ENCODE assay signal across 8 cellular contexts in the genomic region with DNA sequence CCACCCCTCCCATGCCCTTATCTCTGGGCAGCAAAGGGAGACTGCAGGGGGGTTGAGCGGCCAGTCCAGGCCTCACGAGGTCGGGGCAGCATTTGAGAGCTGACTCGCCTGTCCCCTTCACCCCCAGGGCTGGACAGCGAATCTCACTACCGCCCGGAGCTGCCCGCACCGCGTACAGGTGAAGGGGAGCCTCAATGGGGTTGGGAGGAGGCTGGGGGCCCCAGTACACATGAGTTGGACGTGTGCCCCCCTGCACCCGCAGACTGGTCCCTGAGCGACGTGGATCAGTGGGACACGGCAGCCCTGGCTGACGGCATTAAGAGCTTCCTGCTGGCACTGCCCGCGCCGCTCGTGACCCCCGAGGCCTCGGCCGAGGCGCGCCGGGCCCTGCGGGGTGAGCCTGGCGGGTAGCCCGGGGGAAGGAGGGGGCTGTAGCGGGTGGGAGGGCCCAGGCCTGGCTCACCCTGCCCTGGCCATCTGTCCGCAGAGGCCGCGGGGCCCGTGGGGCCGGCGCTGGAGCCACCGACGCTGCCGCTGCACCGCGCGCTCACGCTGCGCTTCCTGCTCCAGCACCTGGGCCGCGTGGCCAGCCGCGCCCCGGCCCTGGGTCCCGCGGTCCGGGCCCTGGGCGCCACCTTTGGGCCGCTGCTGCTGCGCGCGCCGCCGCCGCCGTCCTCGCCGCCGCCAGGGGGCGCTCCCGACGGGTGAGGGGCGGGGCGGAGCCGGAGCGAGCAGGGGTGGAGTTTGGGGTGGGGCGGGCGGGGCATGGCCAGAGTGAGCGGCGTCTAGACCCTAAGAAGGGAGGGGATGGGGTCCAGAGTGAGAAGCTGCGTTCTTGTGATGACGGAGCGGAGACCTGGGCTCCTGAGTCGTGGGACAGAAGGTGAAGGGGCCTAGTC. TPM values are rescaled to one million over a fixed set of nuclear protein-coding genes. Genes with fewer than 3 reads are reported as not detected.
DNase-seq lines count a peak whose midpoint lies in the region; ATAC-seq, FAIRE-seq and TF ChIP-seq lines count a peak whose summit lies in the region.

No MANE protein-coding gene starts in this region.

- ATAC-seq in HG03097 (IDR thresholded peaks at IDR 0.05; ENCODE audit: low FRiP score, unreplicated experiment), result peak; percentile 60
- peak; percentile 89 for ATAC-seq in Panc1

- H3K36me3 ChIP-seq in Panc1 (ENCODE audit: control insufficient read depth, insufficient read depth, low read length), result no peaks in the 10 kb centered on the region; the same call in 1 of the 2 replicates
- H3K36me3 ChIP-seq in thymus (ENCODE audit: control insufficient read depth, insufficient read depth), result peaks cover 46% of the 10 kb centered on the region

- DNase-seq in A172 (ENCODE audit: low spot score) (peak; percentile 24), GM12892 (ENCODE audit: insufficient read length) (peak; percentile 97), Panc1 (ENCODE audit: low read depth, low spot score) (no peak), frontal cortex (ENCODE audit: low spot score in 2 of 2) (peak; percentile 94 to 96), osteocyte (ENCODE audit: extremely low spot score, unreplicated experiment) (peak; percentile 93)
- DNase-seq in activated effector memory CD4-positive, alpha-beta T cell treated with anti-CD3 and anti-CD28 coated beads, Interleukin-2, amount 50 U/mL, for 16 hours, result peak; percentile 94

- peak; percentile 95 for TF ChIP-seq CTCF in Panc1 (IDR thresholded peaks at IDR 0.05)
- peak; percentile 65 for TF ChIP-seq CTCF in osteocyte (IDR thresholded peaks at IDR 0.05)

- peak; percentile 74; the same call in 1 of the 2 replicates for TF ChIP-seq POLR2A in GM12892 (IDR thresholded peaks at IDR 0.05; ENCODE audit: low read depth, low read length)

- intact Hi-C loops in Panc1 (cut with micrococcal nuclease; ENCODE audit: unreplicated experiment), result loop anchor here (10.0 kb wide), 1 partner anchor 46 kb away; no protein-coding TSS in a partner anchor

- H3K27me3 ChIP-seq in Panc1 (ENCODE audit: control insufficient read depth, insufficient read depth, low read length), result no peaks in the 10 kb centered on the region
- no peaks in the 10 kb centered on the region for H3K27me3 ChIP-seq in thymus (ENCODE audit: control insufficient read depth, insufficient read depth)

- H3K9me3 ChIP-seq in Panc1 (ENCODE audit: control insufficient read depth, insufficient read depth, low read depth, low read length), result no peaks in the 10 kb centered on the region
- H3K9me3 ChIP-seq in thymus (ENCODE audit: control insufficient read depth), result no peaks in the 10 kb centered on the region

- H3K4me3 ChIP-seq in Panc1 (ENCODE audit: low read depth in 2 of 2, low read length in 2 of 2), result no peak overlapping the region
- H3K4me3 ChIP-seq in thymus (ENCODE audit: low read length), result peak overlapping the region; percentile 38

- in situ Hi-C loops in Panc1 (cut with HindIII; ENCODE audit: low pct_unique_long_range_greater_than_20kb, low sequenced_read_pairs), result no loop called here

- H3K36me3 Mint-ChIP-seq in osteocyte (ENCODE audit: unreplicated experiment), result peaks cover 12% of the 10 kb centered on the region

- peak overlapping the region; percentile 22 for H3K4me3 Mint-ChIP-seq in osteocyte (ENCODE audit: unreplicated experiment)

- peaks cover 37% of the 10 kb centered on the region for H3K4me1 Mint-ChIP-seq in osteocyte (ENCODE audit: unreplicated experiment)

- H3K27ac Mint-ChIP-seq in osteocyte (ENCODE audit: unreplicated experiment), result no peak overlapping the region

- no TSS peak for BruUV-seq in Panc1 (replicated peaks; lab: Mats Ljungman, UMichigan)

- peak; percentile 94 for FAIRE-seq in GM12892 (lab: Jason Lieb, UNC)
- FAIRE-seq in frontal cortex (lab: Jason Lieb, UNC), result no peak

- H3K4me1 ChIP-seq in Panc1 (ENCODE audit: control insufficient read depth, insufficient read depth, low read length) (peaks cover 18% of the 10 kb centered on the region), thymus (ENCODE audit: control insufficient read depth, insufficient read depth, low read length) (peaks cover 4% of the 10 kb centered on the region)

- no peak overlapping the region for H3K27ac ChIP-seq in Panc1 (ENCODE audit: low read length)
- H3K27ac ChIP-seq in thymus (ENCODE audit: low read depth), result peak overlapping the region; percentile 54

- POLR2A ChIA-PET in Panc1 (lab: Charles Lee), result no interaction called here

- H3K27me3 Mint-ChIP-seq in osteocyte (ENCODE audit: unreplicated experiment), result no peaks in the 10 kb centered on the region

- WGBS in thymus, result 20% methylated on average over 79 of the region's 79 CpGs

- CTCF ChIA-PET in Panc1 (lab: Charles Lee), result interaction anchor here (0.5 to 0.6 kb wide), 2 partner anchors 48 to 429 kb away, joined by 4 to 8 read pairs; no protein-coding TSS in a partner anchor

- no peaks in the 10 kb centered on the region for H3K9me3 Mint-ChIP-seq in osteocyte (ENCODE audit: unreplicated experiment)

RNA-seq across cellular contexts. Expression of a gene that starts 8.1 kb away (rescaled TPM):
- total RNA-seq in A172 (2014; rRNA removed; shearing (Covaris generic)), result 32.3 and 43.2 TPM in 2 replicates
- 4.0 TPM for polyA plus RNA-seq in GM12892 (2012; ENCODE audit: missing spikeins)
- total RNA-seq in Panc1 (2021; ENCODE audit: unreplicated experiment), result 37.6 TPM
- 67.7 TPM for polyA plus RNA-seq in Panc1 (2012; ENCODE audit: insufficient read length)
- 24.9 TPM for total RNA-seq in frontal cortex
- total RNA-seq in osteocyte, result 67.2 and 68.1 TPM in 2 replicates
- polyA plus RNA-seq in thymus, result 15.1 TPM

RNA-seq across cellular contexts. Expression of a gene that starts 12.6 kb away (rescaled TPM):
- total RNA-seq in A172 (2014; rRNA removed; shearing (Covaris generic)), result 28.2 and 40.5 TPM in 2 replicates
- 309 TPM for polyA plus RNA-seq in GM12892 (2012; ENCODE audit: missing spikeins)
- total RNA-seq in Panc1 (2021; ENCODE audit: unreplicated experiment) (39.7 TPM), frontal cortex (0.41 TPM), osteocyte (not detected in 2 replicates)
- polyA plus RNA-seq in Panc1 (2012; ENCODE audit: insufficient read length), result 38.3 TPM
- polyA plus RNA-seq in thymus, result 237 TPM

RNA-seq across cellular contexts. Expression of a gene that starts 32.0 kb away (rescaled TPM):
- total RNA-seq in A172 (2014; rRNA removed; shearing (Covaris generic)), result 17.1 and 40.0 TPM in 2 replicates
- polyA plus RNA-seq in GM12892 (2012; ENCODE audit: missing spikeins), result 7.1 TPM
- total RNA-seq in Panc1 (2021; ENCODE audit: unreplicated experiment), result 13.3 TPM
- polyA plus RNA-seq in Panc1 (2012; ENCODE audit: insufficient read length), result 17.0 TPM
- total RNA-seq in frontal cortex, result 4.5 TPM
- 11.6 and 12.7 TPM in 2 replicates for total RNA-seq in osteocyte
- 13.4 TPM for polyA plus RNA-seq in thymus

RNA-seq across cellular contexts. Expression of a gene that starts 42.8 kb away (rescaled TPM):
- 0.26 and 2.6 TPM in 2 replicates for total RNA-seq in A172 (2014; rRNA removed; shearing (Covaris generic))
- 2.2 TPM for polyA plus RNA-seq in GM12892 (2012; ENCODE audit: missing spikeins)
- total RNA-seq in Panc1 (2021; ENCODE audit: unreplicated experiment), result 1.0 TPM
- polyA plus RNA-seq in Panc1 (2012; ENCODE audit: insufficient read length), result 1.4 TPM
- total RNA-seq in frontal cortex, result 42.0 TPM
- 2.9 and 3.2 TPM in 2 replicates for total RNA-seq in osteocyte
- polyA plus RNA-seq in thymus, result 1.0 TPM

Comparison
In these comparisons a context has a peak if more than half of its experiments do, and no peak if none do; other contexts are left out.
1. RNA of a gene that starts 12.6 kb away (total RNA-seq): 39.7 TPM in Panc1 (single experiment) and 28.2 to 40.5 TPM in A172; 0.41 TPM in frontal cortex (single experiment) and not detected in osteocyte; every median in the first group is over 10 times any median in the second.